ENCODE assay signal across 18 cellular contexts in the genomic region with DNA sequence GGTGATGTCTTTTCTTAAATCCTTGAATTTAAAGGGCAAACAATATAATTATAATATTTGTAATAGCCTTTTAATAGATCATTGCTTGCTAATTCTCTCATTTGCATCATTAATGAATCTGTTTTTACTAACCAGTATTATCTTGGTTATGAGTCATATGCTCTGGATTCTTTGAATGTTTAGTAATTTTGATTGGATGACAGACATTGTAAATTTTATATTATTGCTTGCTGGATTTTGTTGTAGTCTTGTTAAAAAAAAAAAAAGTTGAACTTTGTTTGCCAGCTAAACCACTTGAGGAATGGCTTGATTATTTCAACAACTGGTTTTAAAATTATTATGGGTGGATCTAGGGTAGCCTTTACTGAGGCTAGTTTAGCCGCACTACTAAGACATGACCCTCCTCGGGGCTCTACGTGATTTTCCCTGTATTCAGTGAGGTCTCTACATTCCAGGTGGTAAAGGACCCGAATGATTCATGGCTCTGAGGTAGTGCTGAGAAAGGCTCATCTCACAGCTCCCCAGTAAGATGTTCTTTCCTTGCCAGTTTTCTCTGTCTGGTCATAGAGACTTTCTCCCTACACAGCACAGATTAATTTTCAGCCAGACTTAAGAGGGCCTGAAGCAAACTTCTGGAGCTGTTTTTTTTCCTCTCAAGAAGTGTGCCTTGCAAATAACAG. TPM values are rescaled to one million over a fixed set of nuclear protein-coding genes. Genes with fewer than 3 reads are reported as not detected.
DNase-seq lines count a peak whose midpoint lies in the region; ATAC-seq, FAIRE-seq and TF ChIP-seq lines count a peak whose summit lies in the region.
"Had no signal": no experiment of that assay in that cellular context is flagged by ENCODE, and none has a peak within 500 bp of the region (broad histone marks: within the 10 kb centered on the region; RNA-seq: fewer than 3 reads in every experiment).

No MANE protein-coding gene starts in this region.

- peak; percentile 28 for ATAC-seq in Right ventricle myocardium superior (ENCODE audit: poor library complexity)
- ATAC-seq in CD4-positive, alpha-beta T cell (ENCODE audit: poor library complexity), result no peak
- ATAC-seq: activated naive CD8-positive, alpha-beta T cell treated with anti-CD3 and anti-CD28 coated beads, Interleukin-2, amount 50 U/mL, for 24 hours; CD8-positive, alpha-beta T cell; GM12878; psoas muscle had no signal

- POLR2A ChIA-PET in CD4-positive, alpha-beta T cell (lab: Charles Lee), result no interaction called here

- intact Hi-C loops in Right ventricle myocardium superior (cut with DNase I) (no loop called here), cardiac septum (cut with DNase I) (no loop called here)
- intact Hi-C loops in CD4-positive, alpha-beta T cell (cut with DNase I, micrococcal nuclease), result no loop called here

- H3K36me3 Mint-ChIP-seq in CD4-positive, alpha-beta T cell (ENCODE audit: low read depth), result no peaks in the 10 kb centered on the region
- H3K36me3 Mint-ChIP-seq: activated CD4-positive, alpha-beta memory T cell treated with anti-CD3 and anti-CD28 coated beads for 36 hours; CD8-positive, alpha-beta T cell; naive B cell had no signal

- H3K4me1 Mint-ChIP-seq in CD4-positive, alpha-beta T cell (ENCODE audit: low read depth), result no peaks in the 10 kb centered on the region
- H3K4me1 Mint-ChIP-seq: naive B cell had no signal

- peak overlapping the region; percentile 84 for H3K27ac ChIP-seq in brain microvascular endothelial cell
- H3K27ac ChIP-seq in CD4-positive, alpha-beta T cell (ENCODE audit: low read depth, low read length), result no peak overlapping the region
- H3K27ac ChIP-seq: colonic mucosa, psoas muscle had no signal

- H3K27ac Mint-ChIP-seq in CD4-positive, alpha-beta T cell, result no peak overlapping the region
- H3K27ac Mint-ChIP-seq: activated CD4-positive, alpha-beta memory T cell treated with anti-CD3 and anti-CD28 coated beads for 36 hours; activated naive CD8-positive, alpha-beta T cell treated with anti-CD3 and anti-CD28 coated beads, Interleukin-2, amount 50 U/mL, for 24 hours; CD8-positive, alpha-beta T cell; naive B cell had no signal

- in situ Hi-C loops in brain microvascular endothelial cell (cut with HindIII; ENCODE audit: low pct_ligation_motif_present, low sequenced_read_pairs), result no loop called here

- TF ChIP-seq CTCF in brain microvascular endothelial cell (IDR thresholded peaks at IDR 0.05; ENCODE audit: low read depth, low read length, missing control alignments), result no peak
- no peak for TF ChIP-seq CTCF in CD4-positive, alpha-beta T cell (IDR thresholded peaks at IDR 0.05)

- no peaks in the 10 kb centered on the region for H3K36me3 ChIP-seq in brain microvascular endothelial cell (replicated peaks)
- H3K36me3 ChIP-seq: colonic mucosa had no signal

- H3K9me3 Mint-ChIP-seq in CD4-positive, alpha-beta T cell, result no peaks in the 10 kb centered on the region
- H3K9me3 Mint-ChIP-seq: activated CD4-positive, alpha-beta memory T cell treated with anti-CD3 and anti-CD28 coated beads for 36 hours; activated naive CD8-positive, alpha-beta T cell treated with anti-CD3 and anti-CD28 coated beads, Interleukin-2, amount 50 U/mL, for 24 hours; CD8-positive, alpha-beta T cell had no signal

- H3K4me3 ChIP-seq in brain microvascular endothelial cell (ENCODE audit: low read depth, low read length), result no peak overlapping the region
- H3K4me3 ChIP-seq: colonic mucosa, GM12878, psoas muscle had no signal

- H3K9me3 ChIP-seq in CD4-positive, alpha-beta T cell (ENCODE audit: control insufficient read depth, low read length), result no peaks in the 10 kb centered on the region
- H3K9me3 ChIP-seq: colonic mucosa, psoas muscle had no signal

- DNase-seq in Right ventricle myocardium superior, result no peak
- no peak for DNase-seq in cardiac septum (ENCODE audit: low spot score)
- peak; percentile 87 for DNase-seq in brain microvascular endothelial cell
- DNase-seq in kidney glomerular epithelial cell (lab: John Stamatoyannopoulos, UW), result peak; percentile 4
- DNase-seq in urothelium cell line (ENCODE audit: low spot score), result peak; percentile 49
- DNase-seq in CD4-positive, alpha-beta T cell, result no peak
- no peak for DNase-seq in DMS114 treated with DMSO at 0.1 percent for 48 hours (lab: John Stamatoyannopoulos, UW; ENCODE audit: unreplicated experiment)
- DNase-seq in medulla oblongata (ENCODE audit: extremely low spot score), result no peak
- DNase-seq: activated CD4-positive, alpha-beta memory T cell treated with anti-CD3 and anti-CD28 coated beads for 36 hours; activated naive CD8-positive, alpha-beta T cell treated with anti-CD3 and anti-CD28 coated beads, Interleukin-2, amount 50 U/mL, for 24 hours; CD8-positive, alpha-beta T cell; colonic mucosa; naive B cell; NCI-H187; psoas muscle; trophoblast cell had no signal

- peaks cover 9% of the 10 kb centered on the region for H3K27me3 Mint-ChIP-seq in CD4-positive, alpha-beta T cell
- H3K27me3 Mint-ChIP-seq: activated CD4-positive, alpha-beta memory T cell treated with anti-CD3 and anti-CD28 coated beads for 36 hours had no signal

- CTCF ChIA-PET in CD4-positive, alpha-beta T cell (lab: Charles Lee), result no interaction called here

- H3K27me3 ChIP-seq in brain microvascular endothelial cell (replicated peaks), result no peaks in the 10 kb centered on the region
- H3K27me3 ChIP-seq in CD4-positive, alpha-beta T cell (ENCODE audit: control insufficient read depth, insufficient read depth, low read length), result no peaks in the 10 kb centered on the region
- H3K27me3 ChIP-seq: colonic mucosa had no signal

- no peak overlapping the region for H3K4me3 Mint-ChIP-seq in CD4-positive, alpha-beta T cell
- H3K4me3 Mint-ChIP-seq: activated CD4-positive, alpha-beta memory T cell treated with anti-CD3 and anti-CD28 coated beads for 36 hours; activated naive CD8-positive, alpha-beta T cell treated with anti-CD3 and anti-CD28 coated beads, Interleukin-2, amount 50 U/mL, for 24 hours; CD8-positive, alpha-beta T cell; naive B cell had no signal

- FAIRE-seq in urothelium cell line (lab: Jason Lieb, UNC), result no peak
- FAIRE-seq: GM12878 had no signal

RNA-seq across cellular contexts. Expression of gene C10orf90, which starts 8.5 kb away (rescaled TPM):
- total RNA-seq in Right ventricle myocardium superior (not detected), cardiac septum (not detected)
- not detected for total RNA-seq in CD4-positive, alpha-beta T cell
- total RNA-seq: activated CD4-positive, alpha-beta memory T cell treated with anti-CD3 and anti-CD28 coated beads for 36 hours; CD8-positive, alpha-beta T cell; colonic mucosa; GM12878; kidney epithelial cell had no signal

Comparison
In these comparisons a context has a peak if more than half of its experiments do, and no peak if none do; other contexts are left out.
1. DNase-seq: peak in brain microvascular endothelial cell (single experiment), kidney glomerular epithelial cell (single experiment) and urothelium cell line (single experiment); none in Right ventricle myocardium superior (single experiment), cardiac septum (single experiment), CD4-positive, alpha-beta T cell (0 of 10), DMS114 treated with DMSO at 0.1 percent for 48 hours (single experiment) and medulla oblongata (single experiment).